In the genomic region with DNA sequence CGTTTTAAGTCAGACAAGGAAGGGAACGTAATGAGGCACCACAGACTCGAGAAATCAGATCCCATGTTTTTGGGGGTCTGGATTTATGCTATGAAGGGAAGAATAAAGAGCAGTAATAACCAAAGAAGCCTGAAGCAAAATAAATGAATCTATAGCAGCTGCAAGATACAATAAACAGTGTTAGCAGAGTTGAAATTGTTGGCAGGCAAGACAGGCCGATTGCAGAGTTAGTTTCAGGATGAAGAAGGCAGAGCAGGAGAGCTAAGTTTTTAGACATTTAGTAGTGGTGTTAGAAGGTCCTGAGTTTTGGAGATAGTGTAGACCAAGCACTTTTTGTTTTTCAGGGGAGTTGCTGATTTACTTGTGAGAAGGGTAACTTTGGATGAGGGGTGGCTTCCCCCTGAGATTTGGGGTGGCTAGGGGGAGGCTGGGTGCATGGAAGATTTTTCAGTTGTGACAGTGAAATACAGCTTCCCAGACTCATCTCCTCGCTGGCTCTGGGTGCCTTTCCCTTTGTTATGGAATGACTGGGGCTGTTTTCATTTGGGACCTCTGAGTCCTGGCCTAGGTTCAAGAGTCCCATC, we compare ENCODE assay signal across 10 cellular contexts. TPM values are rescaled to one million over a fixed set of nuclear protein-coding genes. Genes with fewer than 3 reads are reported as not detected.
A peak's percentile ranks its signal among the peaks of the same experiment; 100 is the strongest.
DNase-seq lines count a peak whose midpoint lies in the region; ATAC-seq, FAIRE-seq and TF ChIP-seq lines count a peak whose summit lies in the region.
"Had no signal": no experiment of that assay in that cellular context is flagged by ENCODE, and none has a peak within 500 bp of the region (broad histone marks: within the 10 kb centered on the region; RNA-seq: fewer than 3 reads in every experiment).

No MANE protein-coding gene starts in this region.

- intact Hi-C loops in kidney (cut with DNase I) (no loop called here), stomach (cut with DNase I; ENCODE audit: low total_unique reads) (no loop called here)

- peak overlapping the region in 1 of 2 donors; percentile 4 for H3K9ac ChIP-seq in kidney (ENCODE audit: low read length in 2 of 2)

- H3K9me3 Mint-ChIP-seq in GM23338, result no peaks in the 10 kb centered on the region
- H3K9me3 Mint-ChIP-seq in brain, result no peaks in the 10 kb centered on the region

- H4K20me1 ChIP-seq in GM23338 (replicated peaks; ENCODE audit: insufficient read depth), result no peaks in the 10 kb centered on the region

- H3K79me2 ChIP-seq in GM23338 (replicated peaks; ENCODE audit: insufficient read depth), result no peaks in the 10 kb centered on the region

- H3K9me2 ChIP-seq in GM23338 (ENCODE audit: insufficient read depth), result peaks cover 9% of the 10 kb centered on the region

- no peak overlapping the region for H3K4me3 ChIP-seq in GM23338
- H3K4me3 ChIP-seq in kidney (ENCODE audit: low read length in 2 of 2), result peak overlapping the region; percentile 39 to 56
- peak overlapping the region; percentile 39 to 47 (median 41) for H3K4me3 ChIP-seq in stomach

- ATAC-seq in GM23338, result peak; percentile 48
- ATAC-seq in HG03159 (IDR thresholded peaks at IDR 0.05; ENCODE audit: unreplicated experiment), result no peak
- ATAC-seq: activated CD4-positive, CD25-positive, alpha-beta regulatory T cell treated with anti-CD3 and anti-CD28 coated beads, Interleukin-2, amount 50 U/mL, for 24 hours had no signal

- H3K9me3 ChIP-seq in kidney (ENCODE audit: control insufficient read depth in 1 of 2, low read length in 2 of 2) (no peaks in the 10 kb centered on the region), stomach (no peaks in the 10 kb centered on the region)

- peaks cover 20% of the 10 kb centered on the region for H3K4me1 Mint-ChIP-seq in GM23338
- peaks cover 74% of the 10 kb centered on the region for H3K4me1 Mint-ChIP-seq in brain

- H3K27me3 Mint-ChIP-seq in GM23338 (ENCODE audit: insufficient read depth, low read depth, poor library complexity), result no peaks in the 10 kb centered on the region
- no peaks in the 10 kb centered on the region for H3K27me3 Mint-ChIP-seq in brain

- peak overlapping the region; percentile 9 for H3K4me2 ChIP-seq in GM23338

- H3K36me3 Mint-ChIP-seq in GM23338 (ENCODE audit: low read depth) (no peaks in the 10 kb centered on the region), brain (no peaks in the 10 kb centered on the region)

- peak overlapping the region; percentile 42 for H3K4me3 Mint-ChIP-seq in GM23338
- H3K4me3 Mint-ChIP-seq in brain, result peak overlapping the region; percentile 63 to 91 (median 80)

- H3K4me1 ChIP-seq in GM23338 (ENCODE audit: insufficient read depth), result peaks cover 12% of the 10 kb centered on the region
- no peaks in the 10 kb centered on the region for H3K4me1 ChIP-seq in kidney (ENCODE audit: control insufficient read depth in 1 of 2, insufficient read depth in 1 of 2, low read depth in 1 of 2, low read length in 2 of 2)
- peaks cover 0 to 41% (median 21%) of the 10 kb centered on the region in 4 donors for H3K4me1 ChIP-seq in stomach

- no peaks in the 10 kb centered on the region for H3F3A ChIP-seq in GM23338 (replicated peaks; ENCODE audit: low read depth)

- DNase-seq in GM23338 (ENCODE audit: low spot score) (peak; percentile 23), kidney (no peak), stomach (no peak), NCI-H2081 (lab: John Stamatoyannopoulos, UW) (no peak), activated gamma-delta T cell treated with Interleukin-2 at 50 U/mL for 16 hours (no peak)
- DNase-seq in stimulated activated CD4-positive, alpha-beta T cell treated with anti-CD3 and anti-CD28 coated beads, Interleukin-2, amount 100 ng/mL, for 24 hours, result no peak
- DNase-seq: stimulated activated CD4-positive, alpha-beta T cell treated with anti-CD3 and anti-CD28 coated beads, Interleukin-12 subunit alpha, Interleukin-12 subunit beta, amount 100 ng/mL, for 4 hours had no signal

- H3K27me3 ChIP-seq in GM23338 (ENCODE audit: insufficient read depth) (no peaks in the 10 kb centered on the region), stomach (no peaks in the 10 kb centered on the region)

- FAIRE-seq in kidney (lab: Jason Lieb, UNC), result no peak

- TF ChIP-seq POLR2A in stomach (IDR thresholded peaks at IDR 0.05), result no peak

- peak overlapping the region; percentile 22 for H3K27ac ChIP-seq in GM23338 (ENCODE audit: low read depth)
- peak overlapping the region; percentile 27 to 56 for H3K27ac ChIP-seq in kidney (ENCODE audit: low read depth in 2 of 2, low read length in 2 of 2)
- H3K27ac ChIP-seq in stomach, result peak overlapping the region; percentile 39 to 89 (median 85)

- peak overlapping the region; percentile 77 for H2AFZ ChIP-seq in GM23338

- no peaks in the 10 kb centered on the region for H3K36me3 ChIP-seq in GM23338 (ENCODE audit: insufficient read depth)
- no peaks in the 10 kb centered on the region for H3K36me3 ChIP-seq in kidney (ENCODE audit: control insufficient read depth in 1 of 2, insufficient read depth in 2 of 2, low read length in 2 of 2)
- no peaks in the 10 kb centered on the region for H3K36me3 ChIP-seq in stomach

- H3K27ac Mint-ChIP-seq in GM23338 (peak overlapping the region; percentile 43), brain (peak overlapping the region in 4 of 5 experiments; percentile 45 to 95 (median 94))

- TF ChIP-seq CTCF in GM23338 (conservative IDR thresholded peaks at IDR 0.05; ENCODE audit: low read depth in 2 of 2) (no peak), brain (conservative IDR thresholded peaks at IDR 0.05) (no peak), kidney (IDR thresholded peaks at IDR 0.05; ENCODE audit: borderline replicate concordance, extremely low read depth, insufficient read depth) (no peak), stomach (IDR thresholded peaks at IDR 0.05) (no peak)

- TF ChIP-seq EP300 in stomach (IDR thresholded peaks at IDR 0.05), result no peak

- 45 to 82% (median 59%) methylated on average over 5 of the region's 5 CpGs for WGBS in stomach, 5 donors

TF ChIP-seq in GM23338, 12 proteins besides CTCF, POLR2A, EP300 and RAD21 (continues in another document):
- TF ChIP-seq, protein P1, sequence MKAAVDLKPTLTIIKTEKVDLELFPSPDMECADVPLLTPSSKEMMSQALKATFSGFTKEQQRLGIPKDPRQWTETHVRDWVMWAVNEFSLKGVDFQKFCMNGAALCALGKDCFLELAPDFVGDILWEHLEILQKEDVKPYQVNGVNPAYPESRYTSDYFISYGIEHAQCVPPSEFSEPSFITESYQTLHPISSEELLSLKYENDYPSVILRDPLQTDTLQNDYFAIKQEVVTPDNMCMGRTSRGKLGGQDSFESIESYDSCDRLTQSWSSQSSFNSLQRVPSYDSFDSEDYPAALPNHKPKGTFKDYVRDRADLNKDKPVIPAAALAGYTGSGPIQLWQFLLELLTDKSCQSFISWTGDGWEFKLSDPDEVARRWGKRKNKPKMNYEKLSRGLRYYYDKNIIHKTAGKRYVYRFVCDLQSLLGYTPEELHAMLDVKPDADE (IDR thresholded peaks at IDR 0.05), result no peak
- TF ChIP-seq STAT1 (IDR thresholded peaks at IDR 0.05; ENCODE audit: unreplicated experiment) (no peak), EZH2 (IDR thresholded peaks at IDR 0.05; ENCODE audit: low read depth, unreplicated experiment) (no peak), EZH2phosphoT487 (IDR thresholded peaks at IDR 0.05; ENCODE audit: unreplicated experiment) (no peak), NANOG (IDR thresholded peaks at IDR 0.05; ENCODE audit: borderline replicate concordance) (no peak)

RNA-seq across cellular contexts. Expression of a gene that starts 0.6 kb away (rescaled TPM):
- total RNA-seq in GM23338 (2014; rRNA removed; shearing (Covaris generic)), result 1.7 and 1.8 TPM in 2 replicates
- polyA plus RNA-seq in GM23338 (2016; fragmentation: Nextera tagmentation; extraction: Ambion mirVana) (0.26 and 0.66 TPM in 2 replicates), brain (ENCODE audit: insufficient read depth, low read depth, low replicate concordance) (2.7 TPM), kidney (ENCODE audit: insufficient read depth, low read depth, low replicate concordance) (3.9 TPM), stomach (10 to 100 TPM in 2 of 3 donors, 1 to 10 TPM in 1; 6.8 to 20.5 (median 18.6) TPM)
- total RNA-seq in kidney (19.8 TPM), stomach (100 to 1,000 TPM in 1 of 5 donors, 10 to 100 TPM in 4; 17.7 to 117 (median 50.8) TPM)

Comparison
In these comparisons a context has a peak if more than half of its experiments do, and no peak if none do; other contexts are left out.
1. H3K27ac ChIP-seq: peak in every context shown above with its lines; median percentile 85 in stomach; 42 in kidney; 22 in GM23338.